8 cellular contexts compared by ENCODE assay signal in the genomic region with DNA sequence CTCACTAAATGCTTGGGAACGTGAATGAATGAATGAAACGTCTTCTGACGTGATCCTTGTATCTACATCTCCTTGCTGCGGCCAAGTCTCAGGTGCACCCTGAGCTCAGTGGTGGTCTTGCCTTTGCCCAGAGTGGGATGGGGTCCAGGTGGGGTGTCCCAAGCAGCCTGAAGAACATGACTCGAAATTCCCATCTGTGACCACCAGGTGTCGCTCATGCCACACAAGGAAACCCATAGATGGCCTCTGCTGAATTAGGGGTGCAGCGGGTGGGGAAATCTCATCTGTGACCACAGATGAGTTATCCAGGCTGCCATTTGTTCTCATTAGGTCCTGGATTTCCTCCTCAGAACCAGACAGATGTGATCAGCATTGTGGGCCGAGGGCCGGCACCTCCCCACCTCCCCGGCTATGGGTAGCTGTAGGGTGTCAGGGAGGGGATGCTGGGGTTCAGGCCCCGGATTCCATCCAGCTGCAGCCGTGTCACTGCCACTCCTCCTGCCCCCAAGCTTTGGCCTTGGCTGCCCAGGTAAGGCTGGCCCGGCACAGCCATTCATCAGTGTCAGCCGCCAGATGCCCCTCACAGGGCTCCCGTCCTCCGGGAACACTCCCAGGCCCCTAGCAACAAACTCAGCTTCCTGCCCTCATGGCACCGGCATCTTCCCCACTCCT. TPM values are rescaled to one million over a fixed set of nuclear protein-coding genes. Genes with fewer than 3 reads are reported as not detected.
DNase-seq lines count a peak whose midpoint lies in the region; ATAC-seq and TF ChIP-seq lines count a peak whose summit lies in the region.

No MANE protein-coding gene starts in this region.

- TF ChIP-seq EP300 in tibial nerve (IDR thresholded peaks at IDR 0.05), result no peak

- H3K4me1 Mint-ChIP-seq in activated T-helper 17 cell treated with anti-CD3 and anti-CD28 coated beads, Interleukin-2, amount 50 U/mL, for 72 hours, result peaks cover 17% of the 10 kb centered on the region
- peaks cover 25% of the 10 kb centered on the region for H3K4me1 Mint-ChIP-seq in osteocyte (ENCODE audit: unreplicated experiment)

- peak; percentile 67 for DNase-seq in DMS53 (lab: John Stamatoyannopoulos, UW)
- peak; percentile 73 for DNase-seq in RPMI7951 (ENCODE audit: low read depth)
- DNase-seq in fibroblast of the aortic adventitia (ENCODE audit: low read depth), result peak; percentile 77
- DNase-seq in osteocyte (ENCODE audit: extremely low spot score, unreplicated experiment), result no peak
- peak; percentile 60 to 85 for DNase-seq in tibial nerve (ENCODE audit: low spot score in 2 of 2)

- H3K36me3 Mint-ChIP-seq in activated T-helper 17 cell treated with anti-CD3 and anti-CD28 coated beads, Interleukin-2, amount 50 U/mL, for 72 hours (ENCODE audit: low read depth), result no peaks in the 10 kb centered on the region
- no peaks in the 10 kb centered on the region for H3K36me3 Mint-ChIP-seq in osteocyte (ENCODE audit: unreplicated experiment)

- H3K27me3 ChIP-seq in tibial nerve, result no peaks in the 10 kb centered on the region

- no peaks in the 10 kb centered on the region for H3K9me3 ChIP-seq in tibial nerve

- peak overlapping the region in 1 of 4 donors; percentile 97 for H3K27ac ChIP-seq in tibial nerve

- H3K27me3 Mint-ChIP-seq in activated T-helper 17 cell treated with anti-CD3 and anti-CD28 coated beads, Interleukin-2, amount 50 U/mL, for 72 hours, result no peaks in the 10 kb centered on the region
- no peaks in the 10 kb centered on the region for H3K27me3 Mint-ChIP-seq in osteocyte (ENCODE audit: unreplicated experiment)

- H3K4me3 ChIP-seq in fibroblast of the aortic adventitia (ENCODE audit: low read depth, low read length), result no peak overlapping the region
- H3K4me3 ChIP-seq in tibial nerve, result no peak overlapping the region

- H3K36me3 ChIP-seq in tibial nerve, result no peaks in the 10 kb centered on the region

- H3K4me3 Mint-ChIP-seq in activated T-helper 17 cell treated with anti-CD3 and anti-CD28 coated beads, Interleukin-2, amount 50 U/mL, for 72 hours, result peak overlapping the region; percentile 83
- peak overlapping the region; percentile 50 for H3K4me3 Mint-ChIP-seq in osteocyte (ENCODE audit: unreplicated experiment)

- H3K4me1 ChIP-seq in tibial nerve, result peaks cover 0 to 29% (median 20%) of the 10 kb centered on the region in 4 donors

- TF ChIP-seq POLR2A in tibial nerve (IDR thresholded peaks at IDR 0.05), result no peak

- WGBS in tibial nerve, 2 donors, result 59% methylated on average over 17 of the region's 17 CpGs

- H3K27ac Mint-ChIP-seq in activated T-helper 17 cell treated with anti-CD3 and anti-CD28 coated beads, Interleukin-2, amount 50 U/mL, for 72 hours, result peak overlapping the region; percentile 5
- H3K27ac Mint-ChIP-seq in osteocyte (ENCODE audit: unreplicated experiment), result peak overlapping the region; percentile 99

- no peaks in the 10 kb centered on the region for H3K9me3 Mint-ChIP-seq in activated T-helper 17 cell treated with anti-CD3 and anti-CD28 coated beads, Interleukin-2, amount 50 U/mL, for 72 hours
- no peaks in the 10 kb centered on the region for H3K9me3 Mint-ChIP-seq in osteocyte (ENCODE audit: unreplicated experiment)

- ATAC-seq in HG03280 (IDR thresholded peaks at IDR 0.05; ENCODE audit: unreplicated experiment) (peak; percentile 41), GM18907 (IDR thresholded peaks at IDR 0.05; ENCODE audit: unreplicated experiment) (no peak)
- ATAC-seq in activated T-helper 17 cell treated with anti-CD3 and anti-CD28 coated beads, Interleukin-2, amount 50 U/mL, for 72 hours (replicated peaks), result no peak

- TF ChIP-seq CTCF in fibroblast of the aortic adventitia (IDR thresholded peaks at IDR 0.05; ENCODE audit: insufficient read depth, low read length) (peak; percentile 86), osteocyte (IDR thresholded peaks at IDR 0.05) (peak; percentile 95), tibial nerve (IDR thresholded peaks at IDR 0.05) (peak; percentile 80 to 96 (median 89))

RNA-seq across cellular contexts. Expression of gene GNA12, which starts 21.0 kb away (rescaled TPM):
- total RNA-seq in RPMI7951 (2014; rRNA removed; shearing (Covaris generic)), result 17.8 and 20.8 TPM in 2 replicates
- 10 to 100 TPM; 15.4 to 17.4 TPM for total RNA-seq in activated T-helper 17 cell treated with anti-CD3 and anti-CD28 coated beads, Interleukin-2, amount 50 U/mL, for 72 hours
- total RNA-seq in fibroblast of the aortic adventitia (ENCODE audit: low replicate concordance), result 16.2 and 19.5 TPM in 2 replicates
- total RNA-seq in osteocyte, result 68.8 and 69.5 TPM in 2 replicates
- total RNA-seq in tibial nerve, result 10 to 100 TPM; 21.3 to 36.0 (median 29.4) TPM
